ENCODE assay signal across 8 cellular contexts in the genomic region with DNA sequence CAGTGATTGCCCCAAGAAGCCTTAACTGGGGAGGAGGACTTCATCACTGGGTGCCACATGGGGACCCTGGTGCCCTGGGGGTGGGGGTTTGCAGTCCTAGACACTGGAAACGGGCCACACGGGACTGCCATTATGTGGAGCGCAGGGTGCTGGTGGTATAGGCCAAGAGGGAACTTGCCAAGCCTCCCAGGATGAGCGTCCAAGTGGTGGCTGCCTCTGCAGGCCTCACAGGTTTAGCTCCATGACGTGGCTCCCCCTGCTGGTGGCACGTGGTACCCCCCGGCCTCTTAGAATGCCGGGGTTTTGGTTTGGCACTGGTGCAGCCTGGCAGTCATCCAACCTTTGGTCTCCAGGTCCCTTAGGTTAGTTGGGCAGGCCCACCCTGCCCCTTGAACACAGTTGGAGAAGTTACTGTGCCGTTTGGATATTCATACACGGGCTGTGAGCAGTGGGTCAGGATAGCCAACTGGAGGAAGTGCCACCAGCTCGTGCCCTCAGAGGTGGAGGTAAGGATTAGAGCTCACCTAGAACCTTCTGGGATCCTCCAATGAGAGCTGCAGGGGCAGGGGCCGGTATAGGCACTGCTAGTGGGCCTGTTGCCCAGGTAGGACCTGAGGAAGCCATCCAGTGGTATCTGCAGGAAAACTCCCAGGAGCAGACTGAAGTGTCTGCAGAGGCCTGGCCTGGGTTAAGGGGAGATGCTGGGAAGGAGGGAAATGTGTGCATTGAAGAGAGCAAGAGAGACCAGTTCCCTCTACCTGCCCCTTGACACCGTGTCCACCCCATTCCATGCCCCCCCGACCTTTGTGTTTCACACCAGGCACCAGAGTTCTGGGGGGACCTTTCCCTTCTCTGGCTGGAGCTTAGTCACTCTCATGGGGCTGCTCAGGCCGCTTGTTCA.
DNase-seq lines count a peak whose midpoint lies in the region; ATAC-seq and TF ChIP-seq lines count a peak whose summit lies in the region.

No MANE protein-coding gene starts in this region.

- peaks cover 30% of the 10 kb centered on the region for H3K4me1 ChIP-seq in mucosa of stomach (ENCODE audit: control insufficient read depth, insufficient read depth, low read length)

- H3K4me3 ChIP-seq in GM12864 (ENCODE audit: low read depth, low read length) (no peak overlapping the region), mucosa of stomach (ENCODE audit: low read length) (no peak overlapping the region)

- H3K27me3 ChIP-seq in mucosa of stomach (ENCODE audit: control insufficient read depth, insufficient read depth, low read length): no peaks in the 10 kb centered on the region

- H3K9ac ChIP-seq in mucosa of stomach (ENCODE audit: low read length): peak overlapping the region; percentile 23

- TF ChIP-seq POLR2A in erythroblast (IDR thresholded peaks at IDR 0.05; ENCODE audit: low read length): peak; percentile 65

- no peak for ATAC-seq in GM19397 (IDR thresholded peaks at IDR 0.05; ENCODE audit: unreplicated experiment)

- TF ChIP-seq CTCF in GM12864 (IDR thresholded peaks at IDR 0.05; ENCODE audit: low read depth, low read length, missing control alignments): peak; percentile 96

- peak; percentile 70 for DNase-seq in GM12864 (ENCODE audit: low read depth)
- peak; percentile 87 for DNase-seq in HuH-7.5 (ENCODE audit: low spot score)
- peak; percentile 95 for DNase-seq in OCI-M1 (lab: John Stamatoyannopoulos, UW)
- DNase-seq in activated T-cell treated with anti-CD3 and anti-CD28 coated beads for 48 hours (ENCODE audit: low read depth): peak; percentile 87
- peak; percentile 94 to 95 for DNase-seq in erythroblast (lab: John Stamatoyannopoulos, UW)
- peak; percentile 96 for DNase-seq in stimulated activated CD8-positive, alpha-beta memory T cell treated with anti-CD3 and anti-CD28 coated beads, Interleukin-4, amount 100 ng/mL, for 48 hours

- H3K36me3 ChIP-seq in mucosa of stomach (ENCODE audit: control insufficient read depth, insufficient read depth, low read length): peaks cover 12% of the 10 kb centered on the region

- H3K9me3 ChIP-seq in mucosa of stomach (ENCODE audit: control insufficient read depth, low read length): no peaks in the 10 kb centered on the region
